In genomic region chr1:36239941-36240637, GRCh38 we compare ENCODE assay signal across 9 cellular contexts. TPM values are rescaled to one million over a fixed set of nuclear protein-coding genes. Genes with fewer than 3 reads are reported as not detected.
DNase-seq lines count a peak whose midpoint lies in the region; ATAC-seq and TF ChIP-seq lines count a peak whose summit lies in the region.
"Had no signal": no experiment of that assay in that cellular context is flagged by ENCODE, and none has a peak within 500 bp of the region (broad histone marks: within the 10 kb centered on the region; RNA-seq: fewer than 3 reads in every experiment).

No MANE protein-coding gene starts in this region.

- peak overlapping the region; percentile 19; the same call in 1 of the 2 replicates for H3K27ac ChIP-seq in IMR-90 (ENCODE audit: insufficient read depth, low read length)
- no peak overlapping the region for H3K27ac ChIP-seq in SK-N-SH (ENCODE audit: low read depth in 2 of 2, low read length in 1 of 2)
- peak overlapping the region; percentile 84 for H3K27ac ChIP-seq in psoas muscle

- H2AK9ac ChIP-seq in IMR-90 (replicated peaks; ENCODE audit: low read depth, low read length, poor library complexity) = no peak overlapping the region

- H3K4me2 ChIP-seq in IMR-90 (ENCODE audit: low read depth, low read length) (peak overlapping the region; percentile 19; the same call in 1 of the 2 replicates), SK-N-SH (no peak overlapping the region)

- no peak overlapping the region for H3K4ac ChIP-seq in IMR-90 (ENCODE audit: low read depth, low read length)

- no peak overlapping the region for H2BK120ac ChIP-seq in IMR-90 (ENCODE audit: low read depth, low read length)

- H3K27me3 ChIP-seq in IMR-90 (ENCODE audit: control insufficient read depth, insufficient read depth, low read length) = no peaks in the 10 kb centered on the region
- no peaks in the 10 kb centered on the region for H3K27me3 ChIP-seq in SK-N-SH (ENCODE audit: insufficient read depth)
- H3K27me3 ChIP-seq in psoas muscle (ENCODE audit: insufficient read depth in 3 of 3, low read length in 2 of 3) = no peaks in the 10 kb centered on the region

- H2AFZ ChIP-seq in IMR-90 (replicated peaks; ENCODE audit: low read length, poor library complexity) (no peak overlapping the region), SK-N-SH (ENCODE audit: low read depth) (no peak overlapping the region)

- TF ChIP-seq RAD21 in IMR-90 (IDR thresholded peaks at IDR 0.05; ENCODE audit: low read length) (no peak), SK-N-SH (IDR thresholded peaks at IDR 0.05; ENCODE audit: low read length) (no peak)

- CTCF ChIA-PET in IMR-90 (lab: Yijun Ruan, JAX) (no interaction called here), SK-N-SH (lab: Yijun Ruan, JAX) (interaction anchor here (1.2 to 2.1 kb wide), 2 partner anchors 23 to 52 kb away, joined by 3 to 5 read pairs; no protein-coding TSS in a partner anchor)

- no peak overlapping the region for H3K9ac ChIP-seq in IMR-90 (ENCODE audit: low read depth, low read length)
- H3K9ac ChIP-seq in SK-N-SH = no peak overlapping the region

- H2BK5ac ChIP-seq in IMR-90 (ENCODE audit: low read depth, low read length, poor library complexity, severe bottlenecking) = peak overlapping the region; percentile 46

- no CpG with 5 or more reads among the region's 4 CpGs for WGBS in IMR-90 (ENCODE audit: extremely low coverage in 2 of 2, insufficient read length in 1 of 2), 2 experiments
- 88% methylated on average over 4 of the region's 4 CpGs for WGBS in SK-N-SH (ENCODE audit: low lambda C conversion rate)
- WGBS in psoas muscle, 3 donors = 31 to 38% (median 32%) methylated on average over 4 of the region's 4 CpGs

- no peak overlapping the region for H4K91ac ChIP-seq in IMR-90 (ENCODE audit: insufficient read depth, low read depth, low read length)

- in situ Hi-C loops in IMR-90 (cut with MboI; ENCODE audit: low sequenced_read_pairs) = no loop called here

- peak overlapping the region; percentile 11; the same call in 1 of the 2 replicates for H2AK5ac ChIP-seq in IMR-90 (ENCODE audit: low read depth, low read length)

- intact Hi-C loops in IMR-90 (cut with micrococcal nuclease) = no loop called here
- intact Hi-C loops in cardiac septum (cut with DNase I) = loop anchor here (2.0 to 5.0 kb wide), 2 partner anchors 15 to 42 kb away; partner anchors contain the start of gene THRAP3
- intact Hi-C loops in psoas muscle (cut with DNase I) = loop anchor here in 1 of 2 donors (5.0 kb wide), 1 partner anchor 42 kb away; no protein-coding TSS in a partner anchor

- H3K14ac ChIP-seq in IMR-90 (replicated peaks; ENCODE audit: low read depth, low read length) = 0 out of 2 replicates have a peak overlapping the region, but pooled peaks have one; percentile 10

- POLR2A ChIA-PET in IMR-90 (lab: Charles Lee; ENCODE audit: unreplicated experiment) = no interaction called here
- POLR2A ChIA-PET in SK-N-SH (lab: Yijun Ruan, JAX) = no interaction called here

- TF ChIP-seq POLR2A in IMR-90 (IDR thresholded peaks at IDR 0.05; ENCODE audit: low read depth, low read length) = no peak

- TF ChIP-seq CTCF in IMR-90 (conservative IDR thresholded peaks at IDR 0.05; ENCODE audit: low read depth, low read length) = no peak
- TF ChIP-seq CTCF in SK-N-SH (IDR thresholded peaks at IDR 0.05) = no peak
- no peak for TF ChIP-seq CTCF in psoas muscle (IDR thresholded peaks at IDR 0.05)

- peaks cover 97% of the 10 kb centered on the region for H3K79me2 ChIP-seq in SK-N-SH (ENCODE audit: insufficient read depth)

- peaks cover 38% of the 10 kb centered on the region for H3F3A ChIP-seq in SK-N-SH (replicated peaks; ENCODE audit: insufficient read depth)

- DNase-seq in IMR-90 (peak; percentile 45), SK-N-SH (no peak), cardiac septum (ENCODE audit: low spot score) (peak; percentile 76), psoas muscle (no peak), NCI-H1436 (lab: John Stamatoyannopoulos, UW) (no peak)

- H3K4me3 ChIP-seq in IMR-90 (ENCODE audit: insufficient read depth, low read depth, low read length) = no peak overlapping the region
- no peak overlapping the region for H3K4me3 ChIP-seq in SK-N-SH (ENCODE audit: low read depth in 2 of 2, low read length in 1 of 2)
- peak overlapping the region; percentile 40 for H3K4me3 ChIP-seq in psoas muscle

- H3K18ac ChIP-seq in IMR-90 (ENCODE audit: low read depth, low read length) = 0 out of 2 replicates have a peak overlapping the region, but pooled peaks have one; percentile 63

- no peak for TF ChIP-seq EP300 in SK-N-SH (IDR thresholded peaks at IDR 0.05; ENCODE audit: borderline replicate concordance in 1 of 2, low read depth in 1 of 2, low read length in 1 of 2)

- dilution Hi-C loops in IMR-90 (cut with HindIII; ENCODE audit: low sequenced_read_pairs, unreplicated experiment) = no loop called here

- no peak overlapping the region for H3K56ac ChIP-seq in IMR-90 (ENCODE audit: extremely low read depth, insufficient read depth, low read length)

- H3K9me3 ChIP-seq in IMR-90 (ENCODE audit: control insufficient read depth, insufficient read depth, low read length) (no peaks in the 10 kb centered on the region), SK-N-SH (no peaks in the 10 kb centered on the region), psoas muscle (no peaks in the 10 kb centered on the region)

- H4K8ac ChIP-seq in IMR-90 (ENCODE audit: low read depth in 2 of 2, low read length in 2 of 2) = no peak overlapping the region

- H2BK15ac ChIP-seq in IMR-90 (ENCODE audit: low read depth, low read length) = no peak overlapping the region

- peak overlapping the region; percentile 6; the same call in 1 of the 2 replicates for H2BK20ac ChIP-seq in IMR-90 (ENCODE audit: low read depth, low read length)

- no peak overlapping the region for H4K5ac ChIP-seq in IMR-90 (ENCODE audit: low read depth, low read length)

- H3K79me1 ChIP-seq in IMR-90 (ENCODE audit: low read depth in 1 of 2, low read length in 2 of 2) = peaks cover 0 to 24% of the 10 kb centered on the region in 2 experiments; a peak in 2 of 4 replicates

- H4K20me1 ChIP-seq in IMR-90 (ENCODE audit: insufficient read depth, low read length) (peaks cover 78% of the 10 kb centered on the region), SK-N-SH (ENCODE audit: insufficient read depth) (peaks cover 91% of the 10 kb centered on the region)

- H3K9me2 ChIP-seq in SK-N-SH = no peaks in the 10 kb centered on the region

- peaks cover 10% of the 10 kb centered on the region for H3K9me1 ChIP-seq in IMR-90 (ENCODE audit: insufficient read depth, low read length)

- peak overlapping the region; percentile 83 for H3K23ac ChIP-seq in IMR-90 (ENCODE audit: low read depth, low read length)

- BruUV-seq in IMR-90 (replicated peaks; lab: Mats Ljungman, UMichigan) = no TSS peak

- H3K4me1 ChIP-seq in IMR-90 (ENCODE audit: control insufficient read depth, insufficient read depth, low read length) (peaks cover 13% of the 10 kb centered on the region), SK-N-SH (ENCODE audit: control insufficient read depth in 1 of 2, insufficient read depth in 2 of 2, low read depth in 1 of 2, low read length in 1 of 2) (no peaks in the 10 kb centered on the region), psoas muscle (peaks cover 65% of the 10 kb centered on the region)

- peak; percentile 38 for ATAC-seq in IMR-90 (ENCODE audit: low read depth)
- peak; percentile 60 to 72 (median 64) for ATAC-seq in psoas muscle
- ATAC-seq in GM21786 (IDR thresholded peaks at IDR 0.05; ENCODE audit: unreplicated experiment) = no peak
- ATAC-seq in GM21381 (IDR thresholded peaks at IDR 0.05; ENCODE audit: unreplicated experiment) = no peak
- no peak for ATAC-seq in HG03342 (IDR thresholded peaks at IDR 0.05; ENCODE audit: unreplicated experiment)
- ATAC-seq: activated naive CD4-positive, alpha-beta T cell treated with anti-CD3 and anti-CD28 coated beads, Interleukin-2, amount 50 U/mL, for 72 hours had no signal

- peaks cover 13% of the 10 kb centered on the region for H3K36me3 ChIP-seq in IMR-90 (ENCODE audit: control insufficient read depth, insufficient read depth, low read length)
- H3K36me3 ChIP-seq in SK-N-SH (replicated peaks in 1 of 2; ENCODE audit: control insufficient read depth in 1 of 2, insufficient read depth in 2 of 2, low read length in 1 of 2) = peaks cover 0 to 33% of the 10 kb centered on the region in 2 experiments
- H3K36me3 ChIP-seq in psoas muscle (ENCODE audit: insufficient read depth in 1 of 2, low read depth in 1 of 2) = peaks cover 0 to 26% of the 10 kb centered on the region in 2 donors

TF ChIP-seq in IMR-90, 13 proteins besides CTCF, POLR2A, EP300 and RAD21:
- no peak for TF ChIP-seq MAFK (IDR thresholded peaks at IDR 0.05; ENCODE audit: low read depth, low read length)
- peak; percentile 51; the same call in 1 of the 2 replicates for TF ChIP-seq USF2 (IDR thresholded peaks at IDR 0.05; ENCODE audit: low read depth, low read length)

TF ChIP-seq in SK-N-SH, 30 proteins besides CTCF, POLR2A, EP300 and RAD21:
- 0 out of 2 replicates have a peak, but pooled peaks have one; percentile 18 for TF ChIP-seq MXI1 (IDR thresholded peaks at IDR 0.05; ENCODE audit: low read depth, low read length)
- TF ChIP-seq FOSL2 (IDR thresholded peaks at IDR 0.05; ENCODE audit: borderline replicate concordance, low read depth) = no peak
TF ChIP-seq in SK-N-SH: peak in this region for 1.

RNA-seq across cellular contexts. Expression of gene THRAP3, which starts 15.8 kb away (rescaled TPM):
- total RNA-seq in IMR-90 (2012; rRNA removed) (66.5 and 73.9 TPM in 2 replicates), cardiac septum (86.5 TPM), psoas muscle (100 to 1,000 TPM in 3 of 4 donors, 10 to 100 TPM in 1; 96.6 to 159 (median 124) TPM)
- polyA plus RNA-seq in IMR-90 (2012; rRNA removed) (48.9 and 60.6 TPM in 2 replicates), SK-N-SH (2012; rRNA removed) (33.7 and 46.1 TPM in 2 replicates), psoas muscle (10 to 100 TPM; 45.8 to 92.9 (median 80.3) TPM)
- 13.2 and 15.1 TPM in 2 replicates for polyA plus RNA-seq in IMR-90 (2012; cell fraction: cytosol; rRNA removed)
- 11.6 and 41.9 TPM in 2 replicates for polyA plus RNA-seq in IMR-90 (2012; cell fraction: nucleus; rRNA removed; ENCODE audit: low replicate concordance)
- 34.8 and 38.8 TPM in 2 replicates for polyA plus RNA-seq in SK-N-SH (2012; cell fraction: cytosol; rRNA removed)
- polyA plus RNA-seq in SK-N-SH (2012; cell fraction: nucleus; rRNA removed) = 18.0 and 38.3 TPM in 2 replicates

Comparison
In these comparisons a context has a peak if more than half of its experiments do, and no peak if none do; other contexts are left out.
1. ATAC-seq: peak in IMR-90 (single experiment) and psoas muscle (4 of 4); none in GM21786 (single experiment), GM21381 (single experiment) and HG03342 (single experiment).
2. DNase-seq: peak in IMR-90 (single experiment) and cardiac septum (single experiment); none in SK-N-SH (single experiment), psoas muscle (0 of 2) and NCI-H1436 (single experiment).
3. H3K27ac ChIP-seq: peak in IMR-90 (single experiment) and psoas muscle (single experiment); none in SK-N-SH (0 of 2).